23 cellular contexts compared by ENCODE assay signal in the genomic region with DNA sequence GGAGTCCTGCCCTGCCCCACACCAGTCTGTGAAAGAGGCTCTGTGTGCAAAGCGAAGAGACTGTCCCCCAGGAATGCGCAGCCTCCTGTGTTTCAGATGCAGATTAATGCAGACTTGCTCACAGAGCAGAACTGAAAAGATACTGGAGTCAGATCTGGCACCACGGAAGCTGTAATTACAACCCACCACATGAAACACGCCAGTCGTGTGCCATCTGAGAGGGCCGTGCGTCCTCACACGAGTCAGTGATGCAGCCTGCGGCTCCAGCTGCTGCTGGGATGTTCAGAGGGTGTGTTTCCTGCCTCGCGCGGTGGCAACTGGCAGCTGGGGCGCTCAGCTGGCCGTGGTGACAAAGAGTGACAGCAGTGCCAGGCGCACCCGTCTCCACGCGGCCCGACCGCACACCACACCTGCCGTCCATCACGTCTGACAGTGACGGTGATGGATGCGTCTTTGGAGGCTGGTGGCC. TPM values are rescaled to one million over a fixed set of nuclear protein-coding genes. Genes with fewer than 3 reads are reported as not detected.
A peak's percentile ranks its signal among the peaks of the same experiment; 100 is the strongest.
DNase-seq lines count a peak whose midpoint lies in the region; ATAC-seq lines count a peak whose summit lies in the region.
"Had no signal": no experiment of that assay in that cellular context is flagged by ENCODE, and none has a peak within 500 bp of the region (broad histone marks: within the 10 kb centered on the region; RNA-seq: fewer than 3 reads in every experiment).

No MANE protein-coding gene starts in this region.

- peak overlapping the region; percentile 99 for H3K27ac ChIP-seq in angular gyrus (ENCODE audit: low read depth, low read length)
- peak overlapping the region; percentile 100 for H3K27ac ChIP-seq in substantia nigra (ENCODE audit: low read depth, low read length, poor library complexity, severe bottlenecking)
- H3K27ac ChIP-seq: right atrium auricular region, SJSA1, tibial artery had no signal

- ATAC-seq in HG03280 (IDR thresholded peaks at IDR 0.05; ENCODE audit: unreplicated experiment): no peak
- ATAC-seq: left cardiac atrium; stimulated activated naive B cell treated with anti-CD40 and anti-IgM and Interleukin-4, amounts not matched to agents 10 μg/mL and 1 μg/mL and 100 μg/mL, for 72 hours had no signal

- DNase-seq in NCI-H1417 (lab: John Stamatoyannopoulos, UW) (peak; percentile 43 to 81 (median 62)), medulla oblongata (ENCODE audit: extremely low spot score) (peak; percentile 86), substantia nigra (lab: John Stamatoyannopoulos, UW) (peak; percentile 44 to 91 (median 80)), GM19238 (ENCODE audit: insufficient read length, low spot score) (no peak), cerebellum (ENCODE audit: low spot score) (no peak)
- DNase-seq: activated CD4-positive, CD25-positive, alpha-beta regulatory T cell treated with anti-CD3 and anti-CD28 coated beads, Interleukin-2, amount 50 U/mL, for 72 hours; activated CD8-positive, alpha-beta memory T cell treated with anti-CD3 and anti-CD28 coated beads for 24 hours; activated T-cell treated with anti-CD3 and anti-CD28 coated beads, Interleukin-2, amount 50 U/mL, for 24 hours; left cardiac atrium; NCI-H2107; stimulated activated CD4-positive, alpha-beta T cell treated with anti-CD3 and anti-CD28 coated beads, Interleukin-4, amount 100 ng/mL, for 24 hours; stimulated activated naive B cell treated with anti-CD40 and anti-IgM and Interleukin-4, amounts not matched to agents 10 μg/mL and 1 μg/mL and 100 μg/mL, for 72 hours; tibial artery had no signal

RNA-seq across cellular contexts. Expression of a gene that starts 50.0 kb away (rescaled TPM):
- not detected for total RNA-seq in cerebellum
- total RNA-seq: adrenal gland; fibroblast of lung; left cardiac atrium; M059J; osteoblast; right atrium auricular region; RPMI7951; SJSA1; T-helper 1 cell treated with Interleukin-12 subunit alpha and Interleukin-12 subunit beta and Interleukin-4 antibody, amounts not matched to agents 30 ng/mL and 1 ng/mL, for 36 hours had no signal

Comparison
In these comparisons a context has a peak if more than half of its experiments do, and no peak if none do; other contexts are left out.
1. DNase-seq: peak in NCI-H1417 (3 of 3), medulla oblongata (single experiment) and substantia nigra (49 of 49); none in GM19238 (single experiment) and cerebellum (single experiment).